In the genomic region with DNA sequence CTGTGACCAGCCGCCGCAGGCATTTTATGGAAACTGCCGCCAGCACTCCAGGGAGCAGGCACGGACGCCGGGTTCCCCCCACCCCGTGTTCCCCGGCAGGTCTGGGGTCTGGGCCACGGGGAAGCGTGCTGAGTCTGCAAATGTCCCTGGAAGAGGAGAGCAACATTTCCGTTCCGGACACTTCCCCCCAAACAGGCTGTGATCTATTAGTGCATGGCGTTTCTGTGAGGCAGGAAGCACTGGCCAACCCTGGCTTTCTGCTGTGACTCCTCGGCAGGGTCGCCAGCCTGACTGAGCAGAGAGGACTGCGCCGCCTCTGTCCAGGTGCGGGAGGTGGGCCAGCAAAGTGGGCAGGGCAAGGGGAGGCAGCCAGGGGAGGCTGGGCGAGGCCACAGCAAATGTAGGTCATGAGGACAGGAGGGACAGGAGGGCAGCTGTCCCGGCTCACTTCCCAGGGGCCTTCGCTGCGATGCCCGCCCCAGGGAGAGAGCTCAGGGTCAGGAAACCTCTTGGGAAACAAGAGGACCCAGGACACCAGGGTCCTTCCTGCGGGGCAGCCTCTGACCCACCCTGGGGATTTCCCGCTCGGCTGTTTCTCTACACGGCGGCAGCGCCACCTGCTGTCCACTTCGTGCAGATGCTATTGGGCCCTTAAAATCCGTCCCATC, we compare ENCODE assay signal across 1 cellular context.
TF ChIP-seq lines count a peak whose summit lies in the region.

No MANE protein-coding gene starts in this region.

TF ChIP-seq in GM23338, 12 proteins besides CTCF, POLR2A, EP300 and RAD21 (continued from another document):
- no peak for TF ChIP-seq EZH2 (IDR thresholded peaks at IDR 0.05; ENCODE audit: low read depth, unreplicated experiment)
TF ChIP-seq in GM23338: peak in this region for 0.
